Comparison of ENCODE assay signal across 8 cellular contexts in genomic region chr1:160544647-160545046, GRCh38. TPM values are rescaled to one million over a fixed set of nuclear protein-coding genes. Genes with fewer than 3 reads are reported as not detected.
DNase-seq lines count a peak whose midpoint lies in the region; ATAC-seq, FAIRE-seq and TF ChIP-seq lines count a peak whose summit lies in the region.

No MANE protein-coding gene starts in this region.

- FAIRE-seq in GM12892 (lab: Jason Lieb, UNC), result peak; percentile 85

- ATAC-seq in HG02852 (IDR thresholded peaks at IDR 0.05; ENCODE audit: unreplicated experiment) (no peak), GM18498 (IDR thresholded peaks at IDR 0.05; ENCODE audit: unreplicated experiment) (no peak), HG02678 (IDR thresholded peaks at IDR 0.05; ENCODE audit: unreplicated experiment) (no peak)

- 90 to 91% methylated on average over 1 of the region's 1 CpG for WGBS in lower leg skin, 2 donors

- intact Hi-C loops in lower leg skin (cut with DNase I; ENCODE audit: low total_unique reads), result no loop called here

- H3K4me3 Mint-ChIP-seq in T-helper 2 cell treated with Interferon-gamma antibody and Interleukin-4, amounts not matched to agents 5 μg/mL and 100 μg/mL, for 36 hours, result no peak overlapping the region
- H3K4me3 Mint-ChIP-seq in glutamatergic neuron (ENCODE audit: unreplicated experiment), result no peak overlapping the region

- H3K27ac Mint-ChIP-seq in T-helper 2 cell treated with Interferon-gamma antibody and Interleukin-4, amounts not matched to agents 5 μg/mL and 100 μg/mL, for 36 hours, result peak overlapping the region; percentile 49
- no peak overlapping the region for H3K27ac Mint-ChIP-seq in glutamatergic neuron (ENCODE audit: unreplicated experiment)

- no peak for TF ChIP-seq POLR2A in GM12892 (IDR thresholded peaks at IDR 0.05; ENCODE audit: low read depth, low read length)
- TF ChIP-seq POLR2A in lower leg skin (IDR thresholded peaks at IDR 0.05), result no peak

- H3K27me3 Mint-ChIP-seq in T-helper 2 cell treated with Interferon-gamma antibody and Interleukin-4, amounts not matched to agents 5 μg/mL and 100 μg/mL, for 36 hours (ENCODE audit: low read depth), result no peaks in the 10 kb centered on the region
- no peaks in the 10 kb centered on the region for H3K27me3 Mint-ChIP-seq in glutamatergic neuron (ENCODE audit: unreplicated experiment)

- no peak overlapping the region for H3K4me3 ChIP-seq in lower leg skin (ENCODE audit: low read depth, poor library complexity, severe bottlenecking)

- H3K4me1 Mint-ChIP-seq in T-helper 2 cell treated with Interferon-gamma antibody and Interleukin-4, amounts not matched to agents 5 μg/mL and 100 μg/mL, for 36 hours (ENCODE audit: low read depth), result peaks cover 33% of the 10 kb centered on the region
- peaks cover 21% of the 10 kb centered on the region for H3K4me1 Mint-ChIP-seq in glutamatergic neuron (ENCODE audit: low read depth, unreplicated experiment)

- H3K9me3 Mint-ChIP-seq in T-helper 2 cell treated with Interferon-gamma antibody and Interleukin-4, amounts not matched to agents 5 μg/mL and 100 μg/mL, for 36 hours, result no peaks in the 10 kb centered on the region
- no peaks in the 10 kb centered on the region for H3K9me3 Mint-ChIP-seq in glutamatergic neuron (ENCODE audit: unreplicated experiment)

- DNase-seq in AG20443 (ENCODE audit: low spot score) (peak; percentile 23), GM12892 (ENCODE audit: insufficient read length) (no peak), glutamatergic neuron (no peak), lower leg skin (ENCODE audit: low spot score in 2 of 2) (no peak)
- no peak for DNase-seq in T-helper 2 cell treated with Interferon-gamma antibody and Interleukin-4, amounts not matched to agents 5 μg/mL and 100 μg/mL, for 36 hours (ENCODE audit: low spot score)

- peaks cover 39% of the 10 kb centered on the region for H3K36me3 Mint-ChIP-seq in T-helper 2 cell treated with Interferon-gamma antibody and Interleukin-4, amounts not matched to agents 5 μg/mL and 100 μg/mL, for 36 hours (ENCODE audit: low read depth)
- H3K36me3 Mint-ChIP-seq in glutamatergic neuron (ENCODE audit: unreplicated experiment), result no peaks in the 10 kb centered on the region

- peak; percentile 25 for TF ChIP-seq CTCF in glutamatergic neuron (IDR thresholded peaks at IDR 0.05; ENCODE audit: partially characterized antibody, unreplicated experiment)
- no peak for TF ChIP-seq CTCF in lower leg skin (IDR thresholded peaks at IDR 0.05)

RNA-seq across cellular contexts. Expression of gene SLAMF6, which starts 21.6 kb away (rescaled TPM):
- 64.8 TPM for polyA plus RNA-seq in GM12892 (2012; ENCODE audit: missing spikeins)
- total RNA-seq in glutamatergic neuron (ENCODE audit: unreplicated experiment) (not detected), lower leg skin (1 to 10 TPM in 2 of 4 donors, under 1 TPM in 2; 0.23 to 2.7 (median 1.1) TPM)

RNA-seq across cellular contexts. Expression of gene CD84, which starts 34.6 kb away (rescaled TPM):
- polyA plus RNA-seq in GM12892 (2012; ENCODE audit: missing spikeins), result 18.7 TPM
- not detected for total RNA-seq in glutamatergic neuron (ENCODE audit: unreplicated experiment)
- total RNA-seq in lower leg skin, result 1 to 10 TPM; 1.7 to 3.9 (median 2.0) TPM
